In the genomic region with DNA sequence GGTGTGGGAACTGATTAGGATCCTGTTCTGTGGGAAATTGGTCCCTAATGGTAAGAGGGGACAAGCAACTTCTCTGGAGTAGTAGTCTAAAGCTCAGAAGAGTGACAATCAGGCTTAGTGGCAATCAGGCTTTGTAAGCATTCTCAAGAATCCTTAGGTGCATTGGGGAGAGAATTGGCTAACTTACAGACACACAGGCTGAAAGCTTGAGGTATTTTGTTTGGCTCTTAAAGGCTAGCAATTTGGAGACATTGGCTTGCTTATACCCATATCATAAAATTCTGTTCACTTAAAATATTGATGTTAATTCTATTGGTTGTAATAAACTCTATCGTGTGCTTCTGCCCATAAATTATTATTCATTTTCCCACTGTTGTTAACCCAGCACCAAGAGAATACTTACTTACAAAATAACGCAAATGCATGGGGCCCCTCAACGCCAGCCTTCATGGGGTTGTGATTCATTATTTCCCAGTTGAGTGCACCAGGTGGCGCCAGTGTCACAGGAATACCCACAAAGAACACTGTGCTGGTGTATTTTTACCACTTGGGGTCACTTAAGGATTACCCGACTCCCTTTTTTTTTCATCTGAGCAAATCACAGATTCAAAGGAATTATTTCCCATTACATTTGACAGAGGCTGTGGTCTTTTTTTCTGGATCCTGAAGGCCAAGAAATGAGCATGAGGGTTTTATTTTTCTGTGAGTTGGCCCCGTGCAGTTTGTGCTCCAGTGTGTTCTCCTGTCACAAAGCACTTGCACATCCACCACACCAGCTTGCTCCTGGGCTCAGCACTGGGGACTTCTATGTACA, we compare ENCODE assay signal across 8 cellular contexts. TPM values are rescaled to one million over a fixed set of nuclear protein-coding genes. Genes with fewer than 3 reads are reported as not detected.
DNase-seq lines count a peak whose midpoint lies in the region; ATAC-seq and TF ChIP-seq lines count a peak whose summit lies in the region.

No MANE protein-coding gene starts in this region.

- no TSS peak for BruUV-seq in Caco-2 (replicated peaks; lab: Mats Ljungman, UMichigan)

- intact Hi-C loops in Caco-2 (cut with micrococcal nuclease; ENCODE audit: unreplicated experiment) (loop anchor here (1.0 to 10.0 kb wide), 15 partner anchors 97 to 1118 kb away; partner anchors contain the start of gene MYCN), thyroid gland (cut with DNase I) (loop anchor here (5.0 kb wide), 3 partner anchors 300 to 870 kb away; no protein-coding TSS in a partner anchor)

- WGBS in thyroid gland, 2 donors: 4 to 5% methylated on average over 6 of the region's 6 CpGs

- H3K36me3 ChIP-seq in Caco-2 (ENCODE audit: control insufficient read depth, insufficient read depth, low read length) (no peaks in the 10 kb centered on the region; the same call in none of the 2 replicates), thyroid gland (peaks cover 0 to 6% of the 10 kb centered on the region in 2 donors)

- H3K4me1 Mint-ChIP-seq in Caco-2 (ENCODE audit: low read depth, unreplicated experiment): peaks cover 32% of the 10 kb centered on the region

- H3K27me3 Mint-ChIP-seq in Caco-2 (ENCODE audit: insufficient read depth, unreplicated experiment): no peaks in the 10 kb centered on the region

- ATAC-seq in GM19328 (IDR thresholded peaks at IDR 0.05; ENCODE audit: unreplicated experiment): peak; percentile 67
- ATAC-seq in HG03354 (IDR thresholded peaks at IDR 0.05; ENCODE audit: poor library complexity, severe bottlenecking, unreplicated experiment): peak; percentile 91

- H3K9me3 ChIP-seq in Caco-2: peaks cover 4% of the 10 kb centered on the region; the same call in 1 of the 2 replicates
- no peaks in the 10 kb centered on the region for H3K9me3 ChIP-seq in thyroid gland

- peaks cover 17% of the 10 kb centered on the region for H3K9me3 Mint-ChIP-seq in Caco-2 (ENCODE audit: unreplicated experiment)

- H3K36me3 Mint-ChIP-seq in Caco-2 (ENCODE audit: insufficient read depth, unreplicated experiment): peaks cover 56% of the 10 kb centered on the region

- CTCF ChIA-PET in Caco-2 (lab: Charles Lee): interaction anchor here (0.6 to 1.3 kb wide), 3 partner anchors 145 to 302 kb away, joined by 4 to 5 read pairs (median 4); no protein-coding TSS in a partner anchor

- no peak overlapping the region for H3K4me3 ChIP-seq in Caco-2 (ENCODE audit: low read depth, low read length)
- no peak overlapping the region for H3K4me3 ChIP-seq in fibroblast of pulmonary artery (replicated peaks; ENCODE audit: low read depth, low read length)
- H3K4me3 ChIP-seq in thyroid gland (replicated peaks in 1 of 3): no peak overlapping the region

- DNase-seq in Caco-2 (peak; percentile 72 to 80), NCI-H748 treated with DMSO at 0.1 percent for 48 hours (lab: John Stamatoyannopoulos, UW) (peak; percentile 51), activated T-cell treated with anti-CD3 and anti-CD28 coated beads for 24 hours (ENCODE audit: low read depth) (peak; percentile 37), fibroblast of pulmonary artery (ENCODE audit: low read depth) (peak; percentile 84), nucleus accumbens (lab: John Stamatoyannopoulos, UW) (peak in 52 of 56 donors; percentile 7 to 88 (median 56)), thyroid gland (peak; percentile 82 to 84)

- peak overlapping the region; percentile 42 to 65 (median 43) for H3K27ac ChIP-seq in thyroid gland

- POLR2A ChIA-PET in Caco-2 (lab: Charles Lee): interaction anchor here (0.6 kb wide), 1 partner anchor 187 kb away, joined by 3 read pairs; no protein-coding TSS in a partner anchor

- H3K4me1 ChIP-seq in Caco-2 (peaks cover 55% of the 10 kb centered on the region), thyroid gland (peaks cover 18 to 38% of the 10 kb centered on the region in 2 donors)

- H3K27ac Mint-ChIP-seq in Caco-2 (ENCODE audit: unreplicated experiment): no peak overlapping the region

- no peak for TF ChIP-seq POLR2A in thyroid gland (IDR thresholded peaks at IDR 0.05)

- no peak overlapping the region for H3K4me3 Mint-ChIP-seq in Caco-2 (ENCODE audit: unreplicated experiment)

- H3K27me3 ChIP-seq in Caco-2 (replicated peaks; ENCODE audit: control insufficient read depth, insufficient read depth, low read length) (no peaks in the 10 kb centered on the region), thyroid gland (no peaks in the 10 kb centered on the region)

- peak; percentile 85 to 98 for TF ChIP-seq CTCF in Caco-2 (IDR thresholded peaks at IDR 0.05; ENCODE audit: insufficient read depth in 1 of 2, low read depth in 1 of 2, low read length in 1 of 2, severe bottlenecking in 1 of 2, unreplicated experiment in 1 of 2)
- TF ChIP-seq CTCF in fibroblast of pulmonary artery (IDR thresholded peaks at IDR 0.05; ENCODE audit: low read length, missing control alignments): peak; percentile 85
- TF ChIP-seq CTCF in thyroid gland (IDR thresholded peaks at IDR 0.05): peak; percentile 64 to 100 (median 94)

RNA-seq across cellular contexts. Expression of gene DDX1, which starts 45.5 kb away (rescaled TPM):
- total RNA-seq in Caco-2 (2022) (145 and 163 TPM in 2 replicates), thyroid gland (10 to 100 TPM; 63.0 to 85.6 (median 75.2) TPM)
